Comparison of ENCODE assay signal across 8 cellular contexts in the genomic region with DNA sequence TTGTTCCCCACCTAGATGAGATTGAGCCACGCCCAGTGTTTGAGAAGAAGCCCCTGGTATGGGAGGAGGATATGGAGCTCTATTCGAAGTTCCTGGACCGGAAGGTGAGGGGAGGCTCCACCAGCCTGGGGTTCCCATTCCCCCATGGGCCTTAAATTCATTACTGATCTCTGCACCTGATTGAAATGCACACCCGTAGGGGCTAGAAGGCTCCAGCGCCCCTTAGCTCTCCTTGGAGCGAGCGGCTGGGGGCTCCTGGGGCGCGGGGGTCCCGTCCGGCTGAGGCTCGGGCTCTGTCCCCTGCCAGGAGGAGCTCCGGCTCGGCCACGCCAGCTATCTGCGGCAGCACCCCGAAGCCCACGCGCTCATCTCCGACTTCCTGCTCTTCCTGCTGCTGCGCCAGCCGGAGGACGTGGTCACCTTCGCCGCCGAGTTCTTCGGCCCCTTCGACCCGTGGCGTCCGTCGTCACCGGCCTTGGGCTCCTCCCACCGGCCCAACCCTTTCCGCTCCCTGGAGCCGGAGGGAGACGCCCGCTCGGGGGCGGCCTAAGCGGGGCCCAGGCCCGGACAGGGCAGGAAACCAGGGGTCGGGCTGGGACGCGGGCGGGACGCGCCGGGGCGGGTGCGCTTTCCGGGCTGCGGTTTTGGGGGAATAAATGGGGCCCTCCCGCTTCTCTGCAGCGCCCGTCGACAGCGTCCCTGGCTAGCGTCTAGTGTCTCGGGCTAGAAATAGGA. TPM values are rescaled to one million over a fixed set of nuclear protein-coding genes. Genes with fewer than 3 reads are reported as not detected.
A peak's percentile ranks its signal among the peaks of the same experiment; 100 is the strongest.
DNase-seq lines count a peak whose midpoint lies in the region; ATAC-seq and TF ChIP-seq lines count a peak whose summit lies in the region.

No MANE protein-coding gene starts in this region.

- H3K27me3 ChIP-seq in OCI-LY3 (ENCODE audit: low read depth, low read length): no peaks in the 10 kb centered on the region

- peaks cover 39% of the 10 kb centered on the region for H3K4me1 ChIP-seq in OCI-LY3 (ENCODE audit: low read length)

- peak overlapping the region; percentile 45; the same call in 1 of the 2 replicates for H2AFZ ChIP-seq in OCI-LY3 (ENCODE audit: low read depth, low read length)

- peaks cover 7% of the 10 kb centered on the region for H3K36me3 ChIP-seq in OCI-LY3 (replicated peaks; ENCODE audit: low read depth, low read length)

- no peaks in the 10 kb centered on the region for H3K27me3 Mint-ChIP-seq in activated T-cell treated with anti-CD3 and anti-CD28 coated beads, Interleukin-2, amount 50 U/mL, for 72 hours (ENCODE audit: low read depth)
- H3K27me3 Mint-ChIP-seq in nephron progenitor cell (ENCODE audit: low read depth, poor library complexity): peaks cover 15% of the 10 kb centered on the region
- no peaks in the 10 kb centered on the region for H3K27me3 Mint-ChIP-seq in stimulated activated naive CD8-positive, alpha-beta T cell treated with anti-CD3 and anti-CD28 coated beads, Interleukin-15, amount 100 ng/mL, for 72 hours

- peak overlapping the region; percentile 84 to 85 for H3K4me3 Mint-ChIP-seq in activated T-cell treated with anti-CD3 and anti-CD28 coated beads, Interleukin-2, amount 50 U/mL, for 72 hours
- peak overlapping the region; percentile 72 for H3K4me3 Mint-ChIP-seq in nephron progenitor cell
- H3K4me3 Mint-ChIP-seq in stimulated activated naive CD8-positive, alpha-beta T cell treated with anti-CD3 and anti-CD28 coated beads, Interleukin-15, amount 100 ng/mL, for 72 hours: peak overlapping the region; percentile 81 to 87

- H3K9ac ChIP-seq in OCI-LY3 (ENCODE audit: low read length): peak overlapping the region; percentile 83

- H3K27ac ChIP-seq in OCI-LY3 (ENCODE audit: low read length): peak overlapping the region; percentile 56

- in situ Hi-C loops in GM13976 (cut with MboI; ENCODE audit: low sequenced_read_pairs, unreplicated experiment): no loop called here

- H3K4me1 Mint-ChIP-seq in activated T-cell treated with anti-CD3 and anti-CD28 coated beads, Interleukin-2, amount 50 U/mL, for 72 hours (ENCODE audit: low read depth): peaks cover 25% of the 10 kb centered on the region
- H3K4me1 Mint-ChIP-seq in nephron progenitor cell: peaks cover 47% of the 10 kb centered on the region
- peaks cover 26% of the 10 kb centered on the region for H3K4me1 Mint-ChIP-seq in stimulated activated naive CD8-positive, alpha-beta T cell treated with anti-CD3 and anti-CD28 coated beads, Interleukin-15, amount 100 ng/mL, for 72 hours

- ATAC-seq in HG02642 (IDR thresholded peaks at IDR 0.05; ENCODE audit: poor library complexity, unreplicated experiment): peak; percentile 95
- ATAC-seq in activated T-cell treated with anti-CD3 and anti-CD28 coated beads, Interleukin-2, amount 50 U/mL, for 72 hours (replicated peaks in 1 of 2): peak; percentile 98 to 99
- peak; percentile 95 for ATAC-seq in stimulated activated naive CD8-positive, alpha-beta T cell treated with anti-CD3 and anti-CD28 coated beads, Interleukin-15, amount 100 ng/mL, for 72 hours

- peak; percentile 98 for DNase-seq in GM13976 (ENCODE audit: low spot score)
- peak; percentile 82 to 84 for DNase-seq in activated T-cell treated with anti-CD3 and anti-CD28 coated beads, Interleukin-2, amount 50 U/mL, for 72 hours
- DNase-seq in fibroblast of mammary gland (ENCODE audit: low read depth): peak; percentile 64
- peak; percentile 84 for DNase-seq in nephron progenitor cell
- peak; percentile 69 to 80 for DNase-seq in stimulated activated naive CD8-positive, alpha-beta T cell treated with anti-CD3 and anti-CD28 coated beads, Interleukin-15, amount 100 ng/mL, for 72 hours
- DNase-seq in NCI-H446 treated with DMSO at 0.1 percent for 48 hours (lab: John Stamatoyannopoulos, UW): no peak

- no peaks in the 10 kb centered on the region for H3K36me3 Mint-ChIP-seq in activated T-cell treated with anti-CD3 and anti-CD28 coated beads, Interleukin-2, amount 50 U/mL, for 72 hours (ENCODE audit: insufficient read depth in 2 of 2)
- H3K36me3 Mint-ChIP-seq in nephron progenitor cell (ENCODE audit: low read depth): no peaks in the 10 kb centered on the region

- H3K27ac Mint-ChIP-seq in activated T-cell treated with anti-CD3 and anti-CD28 coated beads, Interleukin-2, amount 50 U/mL, for 72 hours: peak overlapping the region; percentile 54
- no peak overlapping the region for H3K27ac Mint-ChIP-seq in nephron progenitor cell
- H3K27ac Mint-ChIP-seq in stimulated activated naive CD8-positive, alpha-beta T cell treated with anti-CD3 and anti-CD28 coated beads, Interleukin-15, amount 100 ng/mL, for 72 hours: peak overlapping the region; percentile 80 to 91

- peak overlapping the region; percentile 86 for H3K4me3 ChIP-seq in OCI-LY3 (ENCODE audit: low read length)
- peak overlapping the region; percentile 48 for H3K4me3 ChIP-seq in fibroblast of mammary gland (ENCODE audit: control insufficient read depth, low read depth, low read length)

- peaks cover 5% of the 10 kb centered on the region; the same call in 1 of the 2 replicates for H3K9me3 ChIP-seq in OCI-LY3 (ENCODE audit: insufficient read depth, low read length)

- no peaks in the 10 kb centered on the region for H3K9me3 Mint-ChIP-seq in activated T-cell treated with anti-CD3 and anti-CD28 coated beads, Interleukin-2, amount 50 U/mL, for 72 hours
- peaks cover 4% of the 10 kb centered on the region for H3K9me3 Mint-ChIP-seq in nephron progenitor cell
- H3K9me3 Mint-ChIP-seq in stimulated activated naive CD8-positive, alpha-beta T cell treated with anti-CD3 and anti-CD28 coated beads, Interleukin-15, amount 100 ng/mL, for 72 hours: peaks cover 0 to 6% of the 10 kb centered on the region in 2 donors

- peak overlapping the region; percentile 78 for H3K4me2 ChIP-seq in OCI-LY3 (ENCODE audit: low read length)

- no peaks in the 10 kb centered on the region for H3K79me2 ChIP-seq in OCI-LY3 (ENCODE audit: low read length)

- H4K20me1 ChIP-seq in OCI-LY3 (ENCODE audit: insufficient read depth, low read length): no peaks in the 10 kb centered on the region

- TF ChIP-seq CTCF in GM13976 (IDR thresholded peaks at IDR 0.05; ENCODE audit: borderline replicate concordance, control extremely low read depth, extremely low read depth, insufficient read depth, missing control alignments) (no peak), OCI-LY3 (IDR thresholded peaks at IDR 0.05; ENCODE audit: low read depth, low read length) (no peak), fibroblast of mammary gland (conservative IDR thresholded peaks at IDR 0.05; ENCODE audit: control insufficient read depth, insufficient read depth, low read depth, low read length) (no peak), nephron progenitor cell (IDR thresholded peaks at IDR 0.05) (no peak)

RNA-seq across cellular contexts. Expression of gene CATIP, which starts 10.9 kb away (rescaled TPM):
- not detected for total RNA-seq in activated T-cell treated with anti-CD3 and anti-CD28 coated beads, Interleukin-2, amount 50 U/mL, for 72 hours

RNA-seq across cellular contexts. Expression of gene SLC11A1, which starts 14.5 kb away (rescaled TPM):
- under 1 TPM in 1 of 2 donors, not detected in 1; 0.19 TPM for total RNA-seq in activated T-cell treated with anti-CD3 and anti-CD28 coated beads, Interleukin-2, amount 50 U/mL, for 72 hours

RNA-seq across cellular contexts. Expression of gene CTDSP1, which starts 32.1 kb away (rescaled TPM):
- total RNA-seq in activated T-cell treated with anti-CD3 and anti-CD28 coated beads, Interleukin-2, amount 50 U/mL, for 72 hours: 10 to 100 TPM; 76.7 to 79.0 TPM

RNA-seq across cellular contexts. Expression of gene VIL1, which starts 51.3 kb away (rescaled TPM):
- not detected for total RNA-seq in activated T-cell treated with anti-CD3 and anti-CD28 coated beads, Interleukin-2, amount 50 U/mL, for 72 hours
